In the genomic region with DNA sequence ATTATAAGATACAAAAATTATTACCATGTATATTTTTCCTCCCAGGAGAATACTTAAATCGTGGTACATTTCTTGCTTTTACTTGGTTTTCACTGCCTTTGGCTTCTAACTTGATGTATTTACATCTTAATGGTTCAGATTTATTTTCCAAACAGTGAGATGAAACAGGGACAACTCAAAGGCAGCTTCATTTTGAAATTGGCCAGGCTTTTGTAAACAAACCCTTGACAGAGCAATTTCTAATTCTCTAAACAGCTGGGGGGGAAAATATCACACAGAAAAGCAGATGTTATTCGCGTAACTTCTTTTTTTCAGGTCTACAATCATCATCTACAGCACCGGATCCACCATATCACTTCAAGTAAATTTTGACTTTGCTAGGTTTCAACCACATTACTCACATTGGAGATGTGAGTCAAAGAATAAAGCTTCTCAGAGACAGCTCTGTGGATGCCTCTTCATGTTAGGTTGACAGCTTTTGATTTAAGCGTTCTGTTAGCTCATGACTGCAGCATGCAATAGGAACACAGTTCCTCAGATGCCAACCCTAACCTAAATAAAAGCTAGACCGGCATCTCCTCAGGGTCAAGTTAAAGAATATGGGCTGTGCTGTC, we compare ENCODE assay signal across 33 cellular contexts. TPM values are rescaled to one million over a fixed set of nuclear protein-coding genes. Genes with fewer than 3 reads are reported as not detected.
DNase-seq lines count a peak whose midpoint lies in the region; ATAC-seq and TF ChIP-seq lines count a peak whose summit lies in the region.
"Had no signal": no experiment of that assay in that cellular context is flagged by ENCODE, and none has a peak within 500 bp of the region (broad histone marks: within the 10 kb centered on the region; RNA-seq: fewer than 3 reads in every experiment).

No MANE protein-coding gene starts in this region.

- H3K4me2 ChIP-seq in SK-N-SH (no peak overlapping the region), OCI-LY7 (ENCODE audit: low read length) (no peak overlapping the region)
- H3K4me2 ChIP-seq: smooth muscle cell had no signal

- WGBS in SK-N-SH (ENCODE audit: low lambda C conversion rate), result 40% methylated on average over 6 of the region's 6 CpGs

- H3K9me3 Mint-ChIP-seq in stimulated activated memory B cell treated with anti-CD40 and anti-IgM and Interleukin-4, amounts not matched to agents 10 μg/mL and 1 μg/mL and 100 μg/mL, for 72 hours, result no peaks in the 10 kb centered on the region
- H3K9me3 Mint-ChIP-seq: activated T-cell treated with anti-CD3 and anti-CD28 coated beads, Interleukin-2, amount 50 U/mL, for 72 hours; CD4-positive, alpha-beta T cell; T-helper 1 cell treated with Interleukin-12 subunit alpha and Interleukin-12 subunit beta and Interleukin-4 antibody, amounts not matched to agents 30 μg/mL and 1 μg/mL, for 36 hours had no signal

- H3K4me1 Mint-ChIP-seq in stimulated activated memory B cell treated with anti-CD40 and anti-IgM and Interleukin-4, amounts not matched to agents 10 μg/mL and 1 μg/mL and 100 μg/mL, for 72 hours, result no peaks in the 10 kb centered on the region

- H2AFZ ChIP-seq in SK-N-SH (ENCODE audit: low read depth) (no peak overlapping the region), OCI-LY7 (ENCODE audit: low read length) (peak overlapping the region; percentile 17; the same call in 1 of the 2 replicates)

- no peak for DNase-seq in SK-N-SH
- DNase-seq in OCI-LY7 (ENCODE audit: low spot score), result no peak
- DNase-seq in fibroblast of villous mesenchyme (ENCODE audit: low read depth), result peak; percentile 63
- no peak for DNase-seq in AG08395 (ENCODE audit: low spot score)
- DNase-seq in T-helper 2 cell, result no peak
- DNase-seq in effector CD4-positive, alpha-beta T cell, result no peak
- DNase-seq: activated CD4-positive, alpha-beta memory T cell treated with anti-CD3 and anti-CD28 coated beads for 36 hours; activated CD4-positive, CD25-positive, alpha-beta regulatory T cell treated with anti-CD3 and anti-CD28 coated beads, Interleukin-2, amount 50 U/mL, for 72 hours; activated T-cell treated with anti-CD3 and anti-CD28 coated beads, Interleukin-2, amount 50 U/mL, for 72 hours; CD4-positive, alpha-beta T cell; DND-41; dorsolateral prefrontal cortex; GOT3; KBM-7; left lung; MG63; NCI-H1105 treated with DMSO at 0.1 percent for 48 hours; NCI-H2029 treated with DMSO at 0.1 percent for 48 hours; NCI-H774; PC-3 had no signal

- no peak for TF ChIP-seq RAD21 in SK-N-SH (IDR thresholded peaks at IDR 0.05; ENCODE audit: low read length)

- H3K4me1 ChIP-seq in SK-N-SH (ENCODE audit: control insufficient read depth in 1 of 2, insufficient read depth in 2 of 2, low read depth in 1 of 2, low read length in 1 of 2), result no peaks in the 10 kb centered on the region
- no peaks in the 10 kb centered on the region for H3K4me1 ChIP-seq in OCI-LY7 (ENCODE audit: insufficient read depth, low read length, poor library complexity, severe bottlenecking)
- H3K4me1 ChIP-seq: left lung had no signal

- POLR2A ChIA-PET in SK-N-SH (lab: Yijun Ruan, JAX) (no interaction called here), OCI-LY7 (lab: Charles Lee) (interaction anchor here (0.6 to 0.7 kb wide), 2 partner anchors 20 to 784 kb away, joined by 3 read pairs; no protein-coding TSS in a partner anchor)

- TF ChIP-seq EP300 in SK-N-SH (IDR thresholded peaks at IDR 0.05; ENCODE audit: borderline replicate concordance in 1 of 2, low read depth in 1 of 2, low read length in 1 of 2), result no peak

- H3K27ac ChIP-seq in SK-N-SH (ENCODE audit: low read depth in 2 of 2, low read length in 1 of 2), result no peak overlapping the region
- H3K27ac ChIP-seq in OCI-LY7 (ENCODE audit: low read depth, low read length, poor library complexity, severe bottlenecking), result no peak overlapping the region
- H3K27ac ChIP-seq: dorsolateral prefrontal cortex, left lung, SK-N-MC, thoracic aorta had no signal

- no peak overlapping the region for H3K9ac ChIP-seq in SK-N-SH

- H3K4me3 Mint-ChIP-seq in stimulated activated memory B cell treated with anti-CD40 and anti-IgM and Interleukin-4, amounts not matched to agents 10 μg/mL and 1 μg/mL and 100 μg/mL, for 72 hours, result no peak overlapping the region
- H3K4me3 Mint-ChIP-seq: activated CD4-positive, alpha-beta memory T cell treated with anti-CD3 and anti-CD28 coated beads for 36 hours; activated T-cell treated with anti-CD3 and anti-CD28 coated beads, Interleukin-2, amount 50 U/mL, for 72 hours; brain; CD4-positive, alpha-beta T cell; stimulated activated naive CD8-positive, alpha-beta T cell treated with anti-CD3 and anti-CD28 coated beads, Interleukin-15, Interleukin-2, amounts not matched to agents 100 ng/mL and 50 ng/mL, for 24 hours; T-helper 1 cell treated with Interleukin-12 subunit alpha and Interleukin-12 subunit beta and Interleukin-4 antibody, amounts not matched to agents 30 μg/mL and 1 μg/mL, for 36 hours had no signal

- no peaks in the 10 kb centered on the region for H3F3A ChIP-seq in SK-N-SH (replicated peaks; ENCODE audit: insufficient read depth)

- no peaks in the 10 kb centered on the region for H3K79me2 ChIP-seq in SK-N-SH (ENCODE audit: insufficient read depth)
- no peaks in the 10 kb centered on the region for H3K79me2 ChIP-seq in OCI-LY7 (ENCODE audit: insufficient read depth, low read depth, low read length)

- H3K9me2 ChIP-seq in SK-N-SH (no peaks in the 10 kb centered on the region), OCI-LY7 (ENCODE audit: insufficient read depth, low read length) (no peaks in the 10 kb centered on the region)

- no peak overlapping the region for H3K4me3 ChIP-seq in SK-N-SH (ENCODE audit: low read depth in 2 of 2, low read length in 1 of 2)
- H3K4me3 ChIP-seq in OCI-LY7 (ENCODE audit: low read depth, low read length, poor library complexity, severe bottlenecking), result no peak overlapping the region
- no peak overlapping the region for H3K4me3 ChIP-seq in fibroblast of villous mesenchyme (ENCODE audit: low read depth, low read length)
- H3K4me3 ChIP-seq: dorsolateral prefrontal cortex, left lung, MG63, SK-N-MC, smooth muscle cell, thoracic aorta had no signal

- ATAC-seq in SK-N-SH treated with all-trans-retinoic acid at 6 μM for 48 hours, result peak; percentile 24; the same call in 1 of the 3 replicates
- ATAC-seq in stimulated activated memory B cell treated with anti-CD40 and anti-IgM and Interleukin-4, amounts not matched to agents 10 μg/mL and 1 μg/mL and 100 μg/mL, for 72 hours, result no peak
- ATAC-seq: activated T-cell treated with anti-CD3 and anti-CD28 coated beads, Interleukin-2, amount 50 U/mL, for 72 hours; left lung; PC-3 had no signal

- H4K20me1 ChIP-seq in SK-N-SH (ENCODE audit: insufficient read depth), result no peaks in the 10 kb centered on the region
- H4K20me1 ChIP-seq in OCI-LY7 (ENCODE audit: insufficient read depth, low read length), result no peaks in the 10 kb centered on the region

- TF ChIP-seq CTCF in SK-N-SH (IDR thresholded peaks at IDR 0.05) (no peak), OCI-LY7 (conservative IDR thresholded peaks at IDR 0.05; ENCODE audit: low read length) (no peak), fibroblast of villous mesenchyme (IDR thresholded peaks at IDR 0.05; ENCODE audit: insufficient read depth, low read depth, low read length) (no peak)

- H3K27ac Mint-ChIP-seq in stimulated activated memory B cell treated with anti-CD40 and anti-IgM and Interleukin-4, amounts not matched to agents 10 μg/mL and 1 μg/mL and 100 μg/mL, for 72 hours, result no peak overlapping the region
- H3K27ac Mint-ChIP-seq: activated CD4-positive, alpha-beta memory T cell treated with anti-CD3 and anti-CD28 coated beads for 36 hours; activated T-cell treated with anti-CD3 and anti-CD28 coated beads, Interleukin-2, amount 50 U/mL, for 72 hours; CD4-positive, alpha-beta T cell; stimulated activated naive CD8-positive, alpha-beta T cell treated with anti-CD3 and anti-CD28 coated beads, Interleukin-15, Interleukin-2, amounts not matched to agents 100 ng/mL and 50 ng/mL, for 24 hours; T-helper 1 cell treated with Interleukin-12 subunit alpha and Interleukin-12 subunit beta and Interleukin-4 antibody, amounts not matched to agents 30 μg/mL and 1 μg/mL, for 36 hours had no signal

- BruUV-seq in OCI-LY7 (replicated peaks; lab: Mats Ljungman, UMichigan), result no TSS peak

- H3K27me3 Mint-ChIP-seq in stimulated activated memory B cell treated with anti-CD40 and anti-IgM and Interleukin-4, amounts not matched to agents 10 μg/mL and 1 μg/mL and 100 μg/mL, for 72 hours, result no peaks in the 10 kb centered on the region
- H3K27me3 Mint-ChIP-seq: activated CD4-positive, alpha-beta memory T cell treated with anti-CD3 and anti-CD28 coated beads for 36 hours; brain; CD4-positive, alpha-beta T cell; stimulated activated naive CD8-positive, alpha-beta T cell treated with anti-CD3 and anti-CD28 coated beads, Interleukin-15, Interleukin-2, amounts not matched to agents 100 ng/mL and 50 ng/mL, for 24 hours had no signal

- peaks cover 5% of the 10 kb centered on the region for H3K36me3 Mint-ChIP-seq in stimulated activated memory B cell treated with anti-CD40 and anti-IgM and Interleukin-4, amounts not matched to agents 10 μg/mL and 1 μg/mL and 100 μg/mL, for 72 hours
- H3K36me3 Mint-ChIP-seq: activated CD4-positive, alpha-beta memory T cell treated with anti-CD3 and anti-CD28 coated beads for 36 hours; brain had no signal

- H3K9me3 ChIP-seq in SK-N-SH (no peaks in the 10 kb centered on the region; the same call in 1 of the 2 replicates), OCI-LY7 (ENCODE audit: low read length) (no peaks in the 10 kb centered on the region)
- H3K9me3 ChIP-seq: MG63, thoracic aorta had no signal

- CTCF ChIA-PET in SK-N-SH (lab: Yijun Ruan, JAX) (interaction anchor here (0.7 to 1.1 kb wide), 2 partner anchors 12 to 180 kb away, joined by 3 read pairs; no protein-coding TSS in a partner anchor), OCI-LY7 (lab: Charles Lee; ENCODE audit: unreplicated experiment) (no interaction called here)

- no peaks in the 10 kb centered on the region for H3K27me3 ChIP-seq in SK-N-SH (ENCODE audit: insufficient read depth)
- H3K27me3 ChIP-seq: left lung, MG63 had no signal

- intact Hi-C loops in OCI-LY7 (cut with micrococcal nuclease; ENCODE audit: unreplicated experiment), result no loop called here

- H3K36me3 ChIP-seq in SK-N-SH (replicated peaks in 1 of 2; ENCODE audit: control insufficient read depth in 1 of 2, insufficient read depth in 2 of 2, low read length in 1 of 2) (no peaks in the 10 kb centered on the region), OCI-LY7 (ENCODE audit: insufficient read depth, low read length) (no peaks in the 10 kb centered on the region; the same call in 1 of the 2 replicates)
- H3K36me3 ChIP-seq: left lung, MG63, thoracic aorta had no signal

TF ChIP-seq in SK-N-SH, 30 proteins besides CTCF, POLR2A, EP300 and RAD21 (continues in another document):
- TF ChIP-seq YY1 (IDR thresholded peaks at IDR 0.05; ENCODE audit: low read depth), result no peak
- TF ChIP-seq TCF12 (IDR thresholded peaks at IDR 0.05), result no peak
- TF ChIP-seq NRF1 (IDR thresholded peaks at IDR 0.05; ENCODE audit: low read depth, low read length), result no peak
- no peak for TF ChIP-seq MEF2A (IDR thresholded peaks at IDR 0.05; ENCODE audit: borderline replicate concordance, low read depth)
- no peak for TF ChIP-seq SMC3 (IDR thresholded peaks at IDR 0.05; ENCODE audit: low read depth, low read length)

RNA-seq across cellular contexts. Expression of a gene that starts 26.6 kb away (rescaled TPM):
- not detected in 2 replicates for polyA plus RNA-seq in SK-N-SH (2012; rRNA removed)
- not detected in 2 replicates for polyA plus RNA-seq in SK-N-SH (2012; cell fraction: cytosol; rRNA removed)
- not detected in 2 replicates for polyA plus RNA-seq in SK-N-SH (2012; cell fraction: nucleus; rRNA removed)
- total RNA-seq in OCI-LY7 (2014; rRNA removed; shearing (Covaris generic)), result not detected in 2 replicates
- total RNA-seq in OCI-LY7 (2022) (not detected in 2 replicates), fibroblast of villous mesenchyme (not detected in 2 replicates)
- total RNA-seq: A673; activated CD4-positive, alpha-beta memory T cell treated with anti-CD3 and anti-CD28 coated beads for 36 hours; activated T-cell treated with anti-CD3 and anti-CD28 coated beads, Interleukin-2, amount 50 U/mL, for 72 hours; CD4-positive, alpha-beta T cell; chondrocyte; dorsolateral prefrontal cortex; fibroblast of lung; left lung; myocyte; PC-3; smooth muscle cell; thoracic aorta had no signal
- polyA plus RNA-seq: adipose tissue, fibroblast of lung, smooth muscle cell had no signal
